Comparison of ENCODE assay signal across 16 cellular contexts in genomic region chr9:13330396-13331004, GRCh38. TPM values are rescaled to one million over a fixed set of nuclear protein-coding genes. Genes with fewer than 3 reads are reported as not detected.
A peak's percentile ranks its signal among the peaks of the same experiment; 100 is the strongest.
DNase-seq lines count a peak whose midpoint lies in the region; ATAC-seq and TF ChIP-seq lines count a peak whose summit lies in the region.
"Had no signal": no experiment of that assay in that cellular context is flagged by ENCODE, and none has a peak within 500 bp of the region (broad histone marks: within the 10 kb centered on the region; RNA-seq: fewer than 3 reads in every experiment).

No MANE protein-coding gene starts in this region.

- H3K4me3 ChIP-seq in GM23338 (no peak overlapping the region), adrenal gland (no peak overlapping the region), esophagus squamous epithelium (no peak overlapping the region)
- H3K4me3 ChIP-seq: transverse colon had no signal

- no peaks in the 10 kb centered on the region for H3K79me2 ChIP-seq in GM23338 (replicated peaks; ENCODE audit: insufficient read depth)

- peak overlapping the region; percentile 88; the same call in 1 of the 2 replicates for H2AFZ ChIP-seq in GM23338

- H3K27me3 Mint-ChIP-seq in GM23338 (ENCODE audit: insufficient read depth, low read depth, poor library complexity) (no peaks in the 10 kb centered on the region), mesothelial cell of epicardium (ENCODE audit: low read depth) (no peaks in the 10 kb centered on the region)
- H3K27me3 Mint-ChIP-seq: activated naive CD8-positive, alpha-beta T cell treated with anti-CD3 and anti-CD28 coated beads, Interleukin-2, amount 10 ng/mL, durations not matched to agents 7 days and 5 days; central memory CD8-positive, alpha-beta T cell had no signal

- H3K27ac Mint-ChIP-seq in GM23338, result no peak overlapping the region; the same call in 1 of the 2 replicates
- peak overlapping the region; percentile 23 for H3K27ac Mint-ChIP-seq in mesothelial cell of epicardium
- H3K27ac Mint-ChIP-seq: activated naive CD8-positive, alpha-beta T cell treated with anti-CD3 and anti-CD28 coated beads, Interleukin-2, amount 10 ng/mL, durations not matched to agents 7 days and 5 days had no signal

- H3K4me1 ChIP-seq in GM23338 (ENCODE audit: insufficient read depth) (no peaks in the 10 kb centered on the region), adrenal gland (replicated peaks in 1 of 2) (no peaks in the 10 kb centered on the region), esophagus squamous epithelium (no peaks in the 10 kb centered on the region)
- H3K4me1 ChIP-seq: transverse colon had no signal

- no peaks in the 10 kb centered on the region for H3K9me2 ChIP-seq in GM23338 (ENCODE audit: insufficient read depth)

- H3K36me3 ChIP-seq in GM23338 (ENCODE audit: insufficient read depth) (no peaks in the 10 kb centered on the region), adrenal gland (replicated peaks in 1 of 2) (no peaks in the 10 kb centered on the region), esophagus squamous epithelium (no peaks in the 10 kb centered on the region)
- H3K36me3 ChIP-seq: transverse colon had no signal

- no peak for TF ChIP-seq POLR2A in adrenal gland (IDR thresholded peaks at IDR 0.05)
- TF ChIP-seq POLR2A in esophagus squamous epithelium (IDR thresholded peaks at IDR 0.05), result no peak

- 14 to 78% (median 40%) methylated on average over 1 of the region's 1 CpG for WGBS in adrenal gland, 4 donors
- 78 to 83% methylated on average over 1 of the region's 1 CpG for WGBS in esophagus squamous epithelium, 2 donors

- H3K9me3 Mint-ChIP-seq in GM23338, result no peaks in the 10 kb centered on the region
- H3K9me3 Mint-ChIP-seq in mesothelial cell of epicardium, result peaks cover 5% of the 10 kb centered on the region
- H3K9me3 Mint-ChIP-seq: activated naive CD8-positive, alpha-beta T cell treated with anti-CD3 and anti-CD28 coated beads, Interleukin-2, amount 10 ng/mL, durations not matched to agents 7 days and 5 days; nephron had no signal

- H3K27me3 ChIP-seq in GM23338 (ENCODE audit: insufficient read depth), result no peaks in the 10 kb centered on the region
- H3K27me3 ChIP-seq in adrenal gland, result no peaks in the 10 kb centered on the region
- no peaks in the 10 kb centered on the region for H3K27me3 ChIP-seq in esophagus squamous epithelium
- H3K27me3 ChIP-seq: transverse colon had no signal

- H3K27ac ChIP-seq in GM23338 (ENCODE audit: low read depth) (no peak overlapping the region; the same call in 1 of the 2 replicates), adrenal gland (peak overlapping the region in 1 of 5 donors; percentile 17), esophagus squamous epithelium (no peak overlapping the region)
- H3K27ac ChIP-seq: transverse colon had no signal

- H3F3A ChIP-seq in GM23338 (replicated peaks; ENCODE audit: low read depth), result no peaks in the 10 kb centered on the region

- H3K9me3 ChIP-seq in adrenal gland (replicated peaks in 1 of 3), result no peaks in the 10 kb centered on the region
- no peaks in the 10 kb centered on the region for H3K9me3 ChIP-seq in esophagus squamous epithelium
- H3K9me3 ChIP-seq: transverse colon had no signal

- DNase-seq in GM23338 (ENCODE audit: low spot score) (peak; percentile 11), adrenal gland (peak in 6 of 7 donors; percentile 4 to 71 (median 34)), cardiac septum (ENCODE audit: low spot score) (peak; percentile 77), mesothelial cell of epicardium (ENCODE audit: low spot score in 2 of 2, unreplicated experiment in 2 of 2) (no peak), esophagus squamous epithelium (lab: John Stamatoyannopoulos, UW) (no peak)
- DNase-seq in stimulated activated CD4-positive, alpha-beta T cell treated with anti-CD3 and anti-CD28 coated beads, Interleukin-2, amount 100 ng/mL, for 24 hours, result no peak
- DNase-seq: activated CD4-positive, alpha-beta T cell treated with anti-CD3 and anti-CD28 coated beads, Interleukin-2, amount 50 U/mL, for 48 hours; activated naive CD8-positive, alpha-beta T cell treated with anti-CD3 and anti-CD28 coated beads, Interleukin-2, amount 10 ng/mL, durations not matched to agents 7 days and 5 days; activated T-cell treated with anti-CD3 and anti-CD28 coated beads, Interleukin-2, amount 50 U/mL, for 4 hours; left colon; stimulated activated CD4-positive, alpha-beta T cell treated with anti-CD3 and anti-CD28 coated beads, Interleukin-4, amount 100 ng/mL, for 4 hours; transverse colon had no signal

- TF ChIP-seq CTCF in GM23338 (conservative IDR thresholded peaks at IDR 0.05; ENCODE audit: low read depth in 2 of 2) (no peak), adrenal gland (IDR thresholded peaks at IDR 0.05) (no peak), mesothelial cell of epicardium (IDR thresholded peaks at IDR 0.05; ENCODE audit: unreplicated experiment) (no peak), esophagus squamous epithelium (IDR thresholded peaks at IDR 0.05) (no peak)

- H3K4me2 ChIP-seq in GM23338, result no peak overlapping the region

- no peak overlapping the region for H3K4me3 Mint-ChIP-seq in GM23338
- H3K4me3 Mint-ChIP-seq in mesothelial cell of epicardium, result no peak overlapping the region
- H3K4me3 Mint-ChIP-seq: activated naive CD8-positive, alpha-beta T cell treated with anti-CD3 and anti-CD28 coated beads, Interleukin-2, amount 10 ng/mL, durations not matched to agents 7 days and 5 days; activated T-cell treated with anti-CD3 and anti-CD28 coated beads, Interleukin-2, amount 50 U/mL, for 4 hours; central memory CD8-positive, alpha-beta T cell; nephron had no signal

- intact Hi-C loops in adrenal gland (cut with DNase I), result no loop called here
- intact Hi-C loops in cardiac septum (cut with DNase I), result loop anchor here (10.0 kb wide), 1 partner anchor 116 kb away; no protein-coding TSS in a partner anchor
- intact Hi-C loops in esophagus squamous epithelium (cut with DNase I), result no loop called here

- H3K36me3 Mint-ChIP-seq in GM23338 (ENCODE audit: low read depth), result no peaks in the 10 kb centered on the region
- H3K36me3 Mint-ChIP-seq in mesothelial cell of epicardium, result no peaks in the 10 kb centered on the region
- H3K36me3 Mint-ChIP-seq: activated naive CD8-positive, alpha-beta T cell treated with anti-CD3 and anti-CD28 coated beads, Interleukin-2, amount 10 ng/mL, durations not matched to agents 7 days and 5 days had no signal

- H4K20me1 ChIP-seq in GM23338 (replicated peaks; ENCODE audit: insufficient read depth), result no peaks in the 10 kb centered on the region

- ATAC-seq in GM23338 (peak; percentile 75), esophagus mucosa (no peak), GM21447 (IDR thresholded peaks at IDR 0.05; ENCODE audit: unreplicated experiment) (no peak)
- ATAC-seq: activated T-cell treated with anti-CD3 and anti-CD28 coated beads, Interleukin-2, amount 50 U/mL, for 4 hours; left colon had no signal

- H3K4me1 Mint-ChIP-seq in GM23338 (no peaks in the 10 kb centered on the region), mesothelial cell of epicardium (peaks cover 41% of the 10 kb centered on the region)
- H3K4me1 Mint-ChIP-seq: activated naive CD8-positive, alpha-beta T cell treated with anti-CD3 and anti-CD28 coated beads, Interleukin-2, amount 10 ng/mL, durations not matched to agents 7 days and 5 days; central memory CD8-positive, alpha-beta T cell had no signal

TF ChIP-seq in GM23338, 12 proteins besides CTCF, POLR2A, EP300 and RAD21 (continues in another document):
- TF ChIP-seq EZH2phosphoT487 (IDR thresholded peaks at IDR 0.05; ENCODE audit: unreplicated experiment) (no peak), POLR2AphosphoS5 (IDR thresholded peaks at IDR 0.05; ENCODE audit: low read depth) (no peak)

RNA-seq across cellular contexts. Expression of gene MPDZ, which starts 51.0 kb away (rescaled TPM):
- total RNA-seq in GM23338 (2014; rRNA removed; shearing (Covaris generic)), result 37.0 and 43.1 TPM in 2 replicates
- polyA plus RNA-seq in GM23338 (2016; fragmentation: Nextera tagmentation; extraction: Ambion mirVana) (32.6 and 33.0 TPM in 2 replicates), adrenal gland (10 to 100 TPM; 10.7 to 24.0 (median 16.4) TPM)
- total RNA-seq in adrenal gland (10 to 100 TPM; 20.7 to 46.0 (median 35.0) TPM), cardiac septum (97.3 TPM), mesothelial cell of epicardium (183 to 190 TPM (median 187 TPM) in 3 replicates), esophagus mucosa (2.2 TPM), esophagus squamous epithelium (10 to 100 TPM in 1 of 4 donors, 1 to 10 TPM in 3; 3.2 to 16.6 (median 5.3) TPM)
- total RNA-seq: activated naive CD8-positive, alpha-beta T cell treated with anti-CD3 and anti-CD28 coated beads, Interleukin-2, amount 10 ng/mL, durations not matched to agents 7 days and 5 days had no signal

Comparison
In these comparisons a context has a peak if more than half of its experiments do, and no peak if none do; other contexts are left out.
1. DNase-seq: peak in GM23338 (single experiment), adrenal gland (6 of 7) and cardiac septum (single experiment); none in mesothelial cell of epicardium (0 of 2), stimulated activated CD4-positive, alpha-beta T cell treated with anti-CD3 and anti-CD28 coated beads, Interleukin-2, amount 100 ng/mL, for 24 hours (0 of 2) and esophagus squamous epithelium (single experiment).